Comparison of ENCODE assay signal across 18 cellular contexts in the genomic region with DNA sequence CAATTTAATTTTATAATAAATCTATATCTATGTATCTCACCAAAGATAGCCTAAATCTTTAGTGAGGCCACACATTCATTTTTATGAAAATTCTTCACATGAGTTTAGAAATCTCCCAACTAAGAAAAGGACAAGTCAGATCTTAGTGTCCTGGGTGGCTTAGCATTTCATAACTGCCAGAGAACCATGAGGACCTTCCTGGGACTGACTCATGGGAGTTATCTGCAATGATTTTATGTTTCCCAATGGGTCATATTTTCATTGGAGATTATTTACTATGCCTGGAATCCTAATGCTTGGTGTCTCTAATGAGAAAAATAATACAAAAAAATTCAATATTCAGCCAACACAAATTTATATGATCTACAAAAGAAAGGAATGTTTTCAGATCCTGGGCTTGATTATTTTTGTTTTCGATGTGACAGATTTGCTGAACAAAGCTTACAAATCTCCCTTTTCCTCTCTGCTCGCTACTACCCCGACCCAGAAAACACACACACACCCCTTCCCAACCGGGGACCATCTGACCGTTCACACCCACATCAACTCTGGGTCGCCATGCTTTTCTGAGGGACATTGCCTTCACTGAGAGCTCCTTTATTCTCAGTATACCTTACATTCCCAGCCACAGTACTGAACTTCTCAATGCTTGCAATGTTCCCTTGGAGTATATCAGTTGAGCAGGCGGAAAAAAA. TPM values are rescaled to one million over a fixed set of nuclear protein-coding genes. Genes with fewer than 3 reads are reported as not detected.
DNase-seq lines count a peak whose midpoint lies in the region; ATAC-seq and TF ChIP-seq lines count a peak whose summit lies in the region.
"Had no signal": no experiment of that assay in that cellular context is flagged by ENCODE, and none has a peak within 500 bp of the region (broad histone marks: within the 10 kb centered on the region; RNA-seq: fewer than 3 reads in every experiment).

No MANE protein-coding gene starts in this region.

- WGBS in mammary epithelial cell (ENCODE audit: low coverage, missing lambda C conversion rate), result 95% methylated on average over 7 of the region's 7 CpGs
- WGBS in upper lobe of left lung, 2 donors, result 73 to 77% methylated on average over 7 of the region's 7 CpGs

- no peak overlapping the region for H2AFZ ChIP-seq in mammary epithelial cell (ENCODE audit: low read depth, low read length)

- no peaks in the 10 kb centered on the region for H3K36me3 Mint-ChIP-seq in MCF 10A (ENCODE audit: insufficient read depth, unreplicated experiment)
- H3K36me3 Mint-ChIP-seq: activated naive CD4-positive, alpha-beta T cell treated with anti-CD3 and anti-CD28 coated beads, Interleukin-2, amount 10 ng/mL, durations not matched to agents 7 days and 5 days; CD4-positive, CD25-positive, alpha-beta regulatory T cell had no signal

- BruUV-seq in MCF 10A (replicated peaks; lab: Mats Ljungman, UMichigan) (no TSS peak), mammary epithelial cell (replicated peaks; lab: Mats Ljungman, UMichigan) (no TSS peak)

- H3K4me3 ChIP-seq in mammary epithelial cell (replicated peaks in 1 of 3; ENCODE audit: insufficient read depth in 1 of 3, low read depth in 2 of 3, low read length in 3 of 3), result no peak overlapping the region
- H3K4me3 ChIP-seq in choroid plexus epithelial cell (ENCODE audit: low read depth, low read length), result peak overlapping the region; percentile 17
- no peak overlapping the region for H3K4me3 ChIP-seq in mucosa of stomach (ENCODE audit: low read length)
- no peak overlapping the region for H3K4me3 ChIP-seq in upper lobe of left lung
- H3K4me3 ChIP-seq: SJCRH30 had no signal

- no peak overlapping the region for H3K27ac ChIP-seq in mammary epithelial cell (ENCODE audit: insufficient read depth, low read depth, low read length)
- H3K27ac ChIP-seq in upper lobe of left lung, result peak overlapping the region in 3 of 4 donors; percentile 22 to 36 (median 28)
- H3K27ac ChIP-seq: 22Rv1, SJCRH30 had no signal

- in situ Hi-C loops in mammary epithelial cell (cut with MboI; ENCODE audit: low sequenced_read_pairs in 2 of 2), result no loop called here

- peak overlapping the region; percentile 50 for H3K27ac Mint-ChIP-seq in MCF 10A (ENCODE audit: low read depth, unreplicated experiment)
- H3K27ac Mint-ChIP-seq: activated naive CD4-positive, alpha-beta T cell treated with anti-CD3 and anti-CD28 coated beads, Interleukin-2, amount 10 ng/mL, durations not matched to agents 7 days and 5 days; CD4-positive, CD25-positive, alpha-beta regulatory T cell had no signal

- intact Hi-C loops in MCF 10A (cut with micrococcal nuclease), result loop anchor here (5.0 kb wide), 1 partner anchor 35 kb away; no protein-coding TSS in a partner anchor
- intact Hi-C loops in mammary epithelial cell (cut with micrococcal nuclease), result no loop called here

- no peak overlapping the region for H3K4me2 ChIP-seq in mammary epithelial cell (ENCODE audit: insufficient read depth, low read depth, low read length)

- no peaks in the 10 kb centered on the region for H3K27me3 Mint-ChIP-seq in MCF 10A (ENCODE audit: insufficient read depth, unreplicated experiment)
- H3K27me3 Mint-ChIP-seq: central memory CD8-positive, alpha-beta T cell had no signal

- DNase-seq in MCF 10A (ENCODE audit: unreplicated experiment) (peak; percentile 22), mammary epithelial cell (no peak), choroid plexus epithelial cell (ENCODE audit: low read depth) (peak; percentile 48), upper lobe of left lung (no peak), HCEC 1CT (no peak)
- DNase-seq in stimulated activated CD4-positive, alpha-beta T cell treated with anti-CD3 and anti-CD28 coated beads, Interleukin-4, amount 100 ng/mL, for 1 hour, result no peak
- DNase-seq: activated CD8-positive, alpha-beta memory T cell treated with anti-CD3 and anti-CD28 coated beads, Interleukin-2, amount 50 U/mL, for 4 hours; activated naive CD4-positive, alpha-beta T cell treated with anti-CD3 and anti-CD28 coated beads, Interleukin-2, amount 10 ng/mL, durations not matched to agents 7 days and 5 days; CD4-positive, CD25-positive, alpha-beta regulatory T cell; DND-41; NCI-H1436 treated with DMSO at 0.1 percent for 48 hours; NCI-H446 treated with DMSO at 0.1 percent for 48 hours; occipital lobe; SJCRH30 had no signal

- no peaks in the 10 kb centered on the region for H4K20me1 ChIP-seq in mammary epithelial cell (ENCODE audit: insufficient read depth, low read length)

- TF ChIP-seq CTCF in MCF 10A (IDR thresholded peaks at IDR 0.05; ENCODE audit: unreplicated experiment), result no peak
- no peak for TF ChIP-seq CTCF in mammary epithelial cell (conservative IDR thresholded peaks at IDR 0.05 in 1 of 2, IDR thresholded peaks at IDR 0.05 in 1 of 2; ENCODE audit: extremely low read depth in 1 of 2, insufficient read depth in 1 of 2, low read depth in 1 of 2, low read length in 2 of 2)
- TF ChIP-seq CTCF in choroid plexus epithelial cell (conservative IDR thresholded peaks at IDR 0.05; ENCODE audit: low read depth, low read length), result no peak
- no peak for TF ChIP-seq CTCF in upper lobe of left lung (IDR thresholded peaks at IDR 0.05)

- ATAC-seq in upper lobe of left lung (ENCODE audit: low FRiP score in 2 of 2), result no peak
- ATAC-seq in HG03159 (IDR thresholded peaks at IDR 0.05; ENCODE audit: unreplicated experiment), result no peak

- H3K9ac ChIP-seq in mammary epithelial cell (ENCODE audit: insufficient read depth, low read length), result no peak overlapping the region
- peak overlapping the region; percentile 67 for H3K9ac ChIP-seq in mucosa of stomach (ENCODE audit: low read length)

- H3K36me3 ChIP-seq in mammary epithelial cell (ENCODE audit: insufficient read depth, low read length) (no peaks in the 10 kb centered on the region), mucosa of stomach (ENCODE audit: control insufficient read depth, insufficient read depth, low read length) (no peaks in the 10 kb centered on the region), upper lobe of left lung (no peaks in the 10 kb centered on the region)
- H3K36me3 ChIP-seq: SJCRH30 had no signal

- no peaks in the 10 kb centered on the region for H3K9me3 Mint-ChIP-seq in MCF 10A (ENCODE audit: unreplicated experiment)
- H3K9me3 Mint-ChIP-seq: activated naive CD4-positive, alpha-beta T cell treated with anti-CD3 and anti-CD28 coated beads, Interleukin-2, amount 10 ng/mL, durations not matched to agents 7 days and 5 days had no signal

- H3K4me1 Mint-ChIP-seq in MCF 10A (ENCODE audit: insufficient read depth, unreplicated experiment), result peaks cover 28% of the 10 kb centered on the region
- H3K4me1 Mint-ChIP-seq: activated naive CD4-positive, alpha-beta T cell treated with anti-CD3 and anti-CD28 coated beads, Interleukin-2, amount 10 ng/mL, durations not matched to agents 7 days and 5 days; central memory CD8-positive, alpha-beta T cell had no signal

- dilution Hi-C loops in mammary epithelial cell (cut with HindIII; ENCODE audit: low sequenced_read_pairs), result no loop called here

- H3K9me3 ChIP-seq in mammary epithelial cell (replicated peaks; ENCODE audit: insufficient read depth, low read length), result no peaks in the 10 kb centered on the region
- H3K9me3 ChIP-seq in mucosa of stomach (ENCODE audit: control insufficient read depth, low read length), result no peaks in the 10 kb centered on the region
- H3K9me3 ChIP-seq in upper lobe of left lung, result no peaks in the 10 kb centered on the region
- H3K9me3 ChIP-seq: SJCRH30 had no signal

- no peak for TF ChIP-seq POLR2A in upper lobe of left lung (IDR thresholded peaks at IDR 0.05)

- no peaks in the 10 kb centered on the region for H3K79me2 ChIP-seq in mammary epithelial cell (ENCODE audit: insufficient read depth, low read length)

- TF ChIP-seq EP300 in upper lobe of left lung (IDR thresholded peaks at IDR 0.05), result no peak

- POLR2A ChIA-PET in MCF 10A (lab: Yijun Ruan, JAX), result interaction anchor here (0.6 to 1.8 kb wide), 4 partner anchors 11 to 41 kb away, joined by 3 to 6 read pairs (median 5); no protein-coding TSS in a partner anchor

- H3K4me3 Mint-ChIP-seq in MCF 10A (ENCODE audit: unreplicated experiment), result peak overlapping the region; percentile 5
- H3K4me3 Mint-ChIP-seq: activated naive CD4-positive, alpha-beta T cell treated with anti-CD3 and anti-CD28 coated beads, Interleukin-2, amount 10 ng/mL, durations not matched to agents 7 days and 5 days; CD4-positive, CD25-positive, alpha-beta regulatory T cell; central memory CD8-positive, alpha-beta T cell had no signal

- H3K4me1 ChIP-seq in mammary epithelial cell (ENCODE audit: insufficient read depth, low read length), result no peaks in the 10 kb centered on the region
- H3K4me1 ChIP-seq in mucosa of stomach (ENCODE audit: control insufficient read depth, insufficient read depth, low read length), result peaks cover 31% of the 10 kb centered on the region
- H3K4me1 ChIP-seq in upper lobe of left lung, result peaks cover 7 to 31% (median 13%) of the 10 kb centered on the region in 4 donors
- H3K4me1 ChIP-seq: SJCRH30 had no signal

- CTCF ChIA-PET in MCF 10A (lab: Yijun Ruan, JAX) (interaction anchor here (0.9 to 1.7 kb wide), 2 partner anchors 10 to 266 kb away, joined by 3 to 7 read pairs; no protein-coding TSS in a partner anchor), mammary epithelial cell (lab: Charles Lee; ENCODE audit: low non-redundant PET) (no interaction called here)

- H3K27me3 ChIP-seq in mammary epithelial cell (ENCODE audit: insufficient read depth, low read length) (no peaks in the 10 kb centered on the region), mucosa of stomach (ENCODE audit: control insufficient read depth, insufficient read depth, low read length) (no peaks in the 10 kb centered on the region), upper lobe of left lung (no peaks in the 10 kb centered on the region)
- H3K27me3 ChIP-seq: SJCRH30 had no signal

RNA-seq across cellular contexts. Expression of a gene that starts 40.2 kb away (rescaled TPM):
- total RNA-seq in MCF 10A (2022) (19.3 and 29.1 TPM in 2 replicates), mammary epithelial cell (1 to 10 TPM; 5.6 to 8.5 TPM), upper lobe of left lung (10 to 100 TPM; 35.4 to 83.2 (median 58.1) TPM)
- 3.6 TPM for polyA plus RNA-seq in mammary epithelial cell
- not detected for polyA minus RNA-seq in mammary epithelial cell
- total RNA-seq: SJCRH30 had no signal
- polyA plus RNA-seq: CD4-positive, CD25-positive, alpha-beta regulatory T cell had no signal

Comparison
In these comparisons a context has a peak if more than half of its experiments do, and no peak if none do; other contexts are left out.
1. DNase-seq: peak in MCF 10A (single experiment) and choroid plexus epithelial cell (single experiment); none in mammary epithelial cell (single experiment), upper lobe of left lung (0 of 2), stimulated activated CD4-positive, alpha-beta T cell treated with anti-CD3 and anti-CD28 coated beads, Interleukin-4, amount 100 ng/mL, for 1 hour (single experiment) and HCEC 1CT (single experiment).